8 cellular contexts compared by ENCODE assay signal in the genomic region with DNA sequence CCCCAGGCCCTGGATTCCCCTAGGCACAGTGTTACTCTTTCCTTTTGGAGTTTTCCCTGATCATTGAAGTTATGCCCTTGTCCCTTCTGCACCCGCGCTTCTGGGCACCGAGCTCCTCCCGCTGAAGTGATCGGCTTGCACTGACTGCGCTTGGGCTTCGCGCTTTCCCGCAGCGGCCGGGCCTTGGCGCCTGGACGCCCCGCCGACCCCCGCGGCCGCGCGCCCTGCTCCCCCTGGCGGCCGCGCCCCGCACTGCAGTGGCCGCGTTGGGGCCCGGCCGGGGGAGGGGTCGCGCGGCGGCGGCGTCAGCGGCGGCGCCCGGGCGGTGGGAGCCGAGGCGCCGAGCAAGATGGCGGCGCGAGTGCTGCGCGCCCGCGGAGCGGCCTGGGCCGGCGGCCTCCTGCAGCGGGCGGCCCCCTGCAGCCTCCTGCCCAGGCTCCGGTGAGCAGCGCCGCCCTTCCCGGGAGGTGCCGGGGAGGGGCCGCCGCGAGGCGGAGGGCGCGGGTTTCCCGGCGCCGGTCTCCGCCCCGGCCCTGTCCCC. TPM values are rescaled to one million over a fixed set of nuclear protein-coding genes. Genes with fewer than 3 reads are reported as not detected.
A peak's percentile ranks its signal among the peaks of the same experiment; 100 is the strongest.
DNase-seq lines count a peak whose midpoint lies in the region; ATAC-seq and TF ChIP-seq lines count a peak whose summit lies in the region.

A gene (plus strand): TSS at position 325 of the 541 bp plus-strand sequence. CDS start 25 bp downstream, at position 350.

- TF ChIP-seq EP300 in suprapubic skin (IDR thresholded peaks at IDR 0.05) = no peak

- peaks cover 6% of the 10 kb centered on the region for H3K79me1 ChIP-seq in neuronal stem cell (ENCODE audit: low read depth, low read length)

- H3K14ac ChIP-seq in neuronal stem cell (ENCODE audit: low read length) = peak within 1 kb of the TSS; percentile 82

- H2BK12ac ChIP-seq in neuronal stem cell (ENCODE audit: low read length) = no peak within 1 kb of the TSS

- H3K18ac ChIP-seq in neuronal stem cell (ENCODE audit: low read length) = peak within 1 kb of the TSS; percentile 87

- no peak within 1 kb of the TSS for H2BK120ac ChIP-seq in neuronal stem cell (ENCODE audit: low read depth, low read length)

- no peak within 1 kb of the TSS for H4K91ac ChIP-seq in neuronal stem cell (ENCODE audit: low read depth, low read length, poor library complexity)

- no peak within 1 kb of the TSS for H2BK5ac ChIP-seq in neuronal stem cell (ENCODE audit: low read length)

- TF ChIP-seq POLR2A in Peyer's patch (IDR thresholded peaks at IDR 0.05) (peak in 1 of 2 donors; percentile 64), suprapubic skin (IDR thresholded peaks at IDR 0.05) (peak; percentile 49 to 65)

- DNase-seq in DMS53 (lab: John Stamatoyannopoulos, UW) (peak; percentile 89), HT1080 (ENCODE audit: low read depth) (no peak), Peyer's patch (peak in 2 of 3 donors; percentile 41 to 68), activated gamma-delta T cell (lab: John Stamatoyannopoulos, UW) (peak; percentile 55), foreskin melanocyte (peak; percentile 27), neuronal stem cell (ENCODE audit: low spot score) (peak; percentile 69), suprapubic skin (ENCODE audit: low spot score in 2 of 2) (peak in 1 of 2 donors; percentile 72)

- peak; percentile 72 for ATAC-seq in GM21360 (IDR thresholded peaks at IDR 0.05; ENCODE audit: unreplicated experiment)

- H2AFZ ChIP-seq in neuronal stem cell (ENCODE audit: low read length) = peak within 1 kb of the TSS; percentile 96

- H3K4ac ChIP-seq in neuronal stem cell (ENCODE audit: low read length) = no peak within 1 kb of the TSS

- H3K27me3 ChIP-seq in Peyer's patch = no peaks in the 10 kb centered on the region
- peaks cover 0 to 9% (median 0%) of the 10 kb centered on the region in 3 experiments for H3K27me3 ChIP-seq in neuronal stem cell (ENCODE audit: control insufficient read depth in 3 of 3, insufficient read depth in 3 of 3, low read depth in 1 of 3, low read length in 3 of 3)
- no peaks in the 10 kb centered on the region for H3K27me3 ChIP-seq in suprapubic skin

- H3K27ac ChIP-seq in Peyer's patch = peak within 1 kb of the TSS; percentile 86 to 98 (median 90)
- H3K27ac ChIP-seq in neuronal stem cell (replicated peaks; ENCODE audit: low read length) = peak within 1 kb of the TSS; percentile 43
- peak within 1 kb of the TSS; percentile 97 for H3K27ac ChIP-seq in suprapubic skin

- H4K8ac ChIP-seq in neuronal stem cell (ENCODE audit: low read depth, low read length) = no peak within 1 kb of the TSS

- H3K9me3 ChIP-seq in Peyer's patch = no peaks in the 10 kb centered on the region
- peaks cover 0 to 17% of the 10 kb centered on the region in 2 donors for H3K9me3 ChIP-seq in neuronal stem cell (replicated peaks in 1 of 2; ENCODE audit: control insufficient read depth in 2 of 2, insufficient read depth in 1 of 2, low read depth in 1 of 2, low read length in 2 of 2)
- H3K9me3 ChIP-seq in suprapubic skin = no peaks in the 10 kb centered on the region

- no peak within 1 kb of the TSS for H3K23ac ChIP-seq in neuronal stem cell (ENCODE audit: low read depth, low read length, poor library complexity)

- TF ChIP-seq CTCF in Peyer's patch (IDR thresholded peaks at IDR 0.05) = peak; percentile 10 to 89 (median 58)
- peak; percentile 54 to 59 for TF ChIP-seq CTCF in suprapubic skin (IDR thresholded peaks at IDR 0.05)

- no peak within 1 kb of the TSS for H2BK15ac ChIP-seq in neuronal stem cell (ENCODE audit: low read length)

- WGBS in neuronal stem cell (ENCODE audit: extremely low coverage in 2 of 2, insufficient read length in 2 of 2, insufficient replicate concordance in 1 of 2), 2 donors = no CpG with 5 or more reads among the region's 70 CpGs
- no CpG with 5 or more reads among the region's 70 CpGs for WGBS in suprapubic skin

- H2AK5ac ChIP-seq in neuronal stem cell (ENCODE audit: low read depth, low read length) = no peak within 1 kb of the TSS

- peaks cover 0 to 8% (median 4%) of the 10 kb centered on the region in 4 donors for H3K4me1 ChIP-seq in Peyer's patch
- no peaks in the 10 kb centered on the region for H3K4me1 ChIP-seq in neuronal stem cell (ENCODE audit: control insufficient read depth in 2 of 2, insufficient read depth in 1 of 2, low read depth in 1 of 2, low read length in 2 of 2)
- H3K4me1 ChIP-seq in suprapubic skin = peaks cover 26% of the 10 kb centered on the region

- H3K4me3 ChIP-seq in Peyer's patch = peak within 1 kb of the TSS; percentile 58 to 84 (median 78)
- peak within 1 kb of the TSS; percentile 94 to 99 for H3K4me3 ChIP-seq in neuronal stem cell (ENCODE audit: low read length in 2 of 2)
- peak within 1 kb of the TSS; percentile 87 for H3K4me3 ChIP-seq in suprapubic skin

- H3K36me3 ChIP-seq in Peyer's patch (peaks cover 0 to 6% (median 0%) of the 10 kb centered on the region in 3 donors), neuronal stem cell (replicated peaks in 1 of 2; ENCODE audit: control insufficient read depth in 2 of 2, insufficient read depth in 2 of 2, low read length in 2 of 2) (peaks cover 0 to 30% of the 10 kb centered on the region in 2 donors), suprapubic skin (no peaks in the 10 kb centered on the region)

- peak within 1 kb of the TSS; percentile 58 for H3K4me2 ChIP-seq in neuronal stem cell (ENCODE audit: insufficient read depth, low read length, poor library complexity, severe bottlenecking)

- peak within 1 kb of the TSS; percentile 90 for H3K9ac ChIP-seq in neuronal stem cell (ENCODE audit: low read depth, low read length, poor library complexity)

RNA-seq across cellular contexts. Expression of the gene that starts here (rescaled TPM):
- total RNA-seq in HT1080 (2014; rRNA removed; shearing (Covaris generic)) = 49.7 and 68.6 TPM in 2 replicates
- polyA plus RNA-seq in HT1080 (2015; cell fraction: cytosol; rRNA removed) = 76.2 and 81.4 TPM in 2 replicates
- polyA plus RNA-seq in HT1080 (2015; cell fraction: nucleus; rRNA removed) = 42.3 and 43.9 TPM in 2 replicates
- total RNA-seq in Peyer's patch = 10 to 100 TPM; 37.5 to 87.5 (median 54.2) TPM
- 97.9 TPM for polyA plus RNA-seq in neuronal stem cell (2013, experiment 1 of 2)
- 97.3 TPM for polyA plus RNA-seq in neuronal stem cell (2013, experiment 2 of 2)
- total RNA-seq in suprapubic skin = 10 to 100 TPM; 37.4 to 59.3 (median 48.6) TPM

Comparison
In these comparisons a context has a peak if more than half of its experiments do, and no peak if none do; other contexts are left out.
1. H3K27ac ChIP-seq: peak in every context shown above with its lines; median percentile 97 in suprapubic skin; 90 in Peyer's patch; 43 in neuronal stem cell.